10 cellular contexts compared by ENCODE assay signal in the genomic region with DNA sequence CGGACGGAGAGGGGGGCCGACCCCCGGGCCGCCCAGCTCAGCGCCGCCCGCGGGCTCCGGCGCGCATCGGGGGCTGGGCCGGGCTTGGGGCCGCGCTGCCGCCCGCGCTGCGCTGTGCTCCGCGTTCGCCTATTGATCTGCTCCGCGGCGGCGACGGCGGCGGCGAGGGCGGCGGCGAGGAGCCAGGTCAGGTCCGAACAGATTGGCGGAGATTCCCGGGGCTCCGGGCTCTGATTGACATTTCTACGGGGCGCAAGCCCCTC. TPM values are rescaled to one million over a fixed set of nuclear protein-coding genes. Genes with fewer than 3 reads are reported as not detected.
DNase-seq lines count a peak whose midpoint lies in the region; ATAC-seq, FAIRE-seq and TF ChIP-seq lines count a peak whose summit lies in the region.
"Had no signal": no experiment of that assay in that cellular context is flagged by ENCODE, and none has a peak within 500 bp of the region (broad histone marks: within the 10 kb centered on the region; RNA-seq: fewer than 3 reads in every experiment).

No MANE protein-coding gene starts in this region.

- H4K20me1 ChIP-seq in Karpas-422 (ENCODE audit: insufficient read depth, low read depth, low read length): no peaks in the 10 kb centered on the region

- no peak overlapping the region for H2AK5ac ChIP-seq in mesendoderm (ENCODE audit: low read length)

- no peak overlapping the region for H2BK5ac ChIP-seq in mesendoderm (ENCODE audit: low read length)

- H3K56ac ChIP-seq in mesendoderm (ENCODE audit: low read length): peak overlapping the region; percentile 86

- FAIRE-seq in frontal cortex (lab: Jason Lieb, UNC): no peak
- FAIRE-seq: G401.6 had no signal

- peak overlapping the region; percentile 73 for H3K18ac ChIP-seq in mesendoderm (ENCODE audit: low read length)

- H3K9me3 ChIP-seq in cardiac muscle cell (ENCODE audit: low read depth) (no peaks in the 10 kb centered on the region), breast epithelium (peaks cover 0 to 7% of the 10 kb centered on the region in 2 donors), upper lobe of right lung (no peaks in the 10 kb centered on the region), Karpas-422 (ENCODE audit: low read length) (no peaks in the 10 kb centered on the region)

- TF ChIP-seq CTCF in cardiac muscle cell (IDR thresholded peaks at IDR 0.05; ENCODE audit: low read depth, low read length): no peak
- TF ChIP-seq CTCF in breast epithelium (IDR thresholded peaks at IDR 0.05): no peak
- no peak for TF ChIP-seq CTCF in upper lobe of right lung (IDR thresholded peaks at IDR 0.05)

- intact Hi-C loops in left cardiac atrium (cut with DNase I): loop anchor here (10.0 kb wide), 3 partner anchors 219 to 649 kb away; a partner anchor contains a TSS
- intact Hi-C loops in breast epithelium (cut with DNase I; ENCODE audit: low total_unique reads): loop anchor here (10.0 kb wide), 2 partner anchors 271 to 391 kb away; no protein-coding TSS in a partner anchor
- intact Hi-C loops in upper lobe of right lung (cut with DNase I): no loop called here

- TF ChIP-seq POLR2A in breast epithelium (IDR thresholded peaks at IDR 0.05): no peak

- ATAC-seq in left cardiac atrium (no peak), upper lobe of right lung (no peak)

- H3K4me3 ChIP-seq in cardiac muscle cell (peak overlapping the region; percentile 99), breast epithelium (peak overlapping the region; percentile 80 to 99 (median 89)), mesendoderm (ENCODE audit: low read length) (peak overlapping the region; percentile 91), upper lobe of right lung (peak overlapping the region; percentile 60), Karpas-422 (ENCODE audit: low read length) (no peak overlapping the region)

- H3K9me2 ChIP-seq in Karpas-422 (replicated peaks; ENCODE audit: insufficient read depth, low read length): no peaks in the 10 kb centered on the region

- DNase-seq in cardiac muscle cell (ENCODE audit: low read depth in 1 of 2, low spot score in 1 of 2) (no peak), left cardiac atrium (no peak), breast epithelium (ENCODE audit: low spot score in 2 of 2) (no peak), mesendoderm (no peak), upper lobe of right lung (no peak), frontal cortex (ENCODE audit: low spot score in 2 of 2) (no peak), Karpas-422 (no peak)
- no peak for DNase-seq in stimulated activated CD4-positive, alpha-beta T cell treated with anti-CD3 and anti-CD28 coated beads, Interleukin-2, amount 100 ng/mL, for 24 hours
- DNase-seq: SHP77 treated with DMSO at 0.1 percent for 48 hours had no signal

- H4K8ac ChIP-seq in mesendoderm (ENCODE audit: low read depth, low read length): no peak overlapping the region

- H3K79me1 ChIP-seq in mesendoderm (ENCODE audit: low read length): no peaks in the 10 kb centered on the region

- no CpG with 5 or more reads among the region's 40 CpGs for WGBS in mesendoderm (ENCODE audit: extremely low coverage, insufficient coverage, low lambda C conversion rate)

- H3K4ac ChIP-seq in mesendoderm (ENCODE audit: low read depth, low read length): no peak overlapping the region

- peaks cover 24% of the 10 kb centered on the region for H3K36me3 ChIP-seq in cardiac muscle cell
- H3K36me3 ChIP-seq in breast epithelium: no peaks in the 10 kb centered on the region
- no peaks in the 10 kb centered on the region for H3K36me3 ChIP-seq in mesendoderm (ENCODE audit: control insufficient read depth, insufficient read depth, low read length)
- H3K36me3 ChIP-seq in upper lobe of right lung: no peaks in the 10 kb centered on the region
- H3K36me3 ChIP-seq in Karpas-422 (ENCODE audit: insufficient read depth, low read length): no peaks in the 10 kb centered on the region

- H4K5ac ChIP-seq in mesendoderm (ENCODE audit: low read length): no peak overlapping the region

- no peak overlapping the region for H3K23ac ChIP-seq in mesendoderm (ENCODE audit: low read length)

- H3K79me2 ChIP-seq in mesendoderm (ENCODE audit: control insufficient read depth, insufficient read depth, low read length) (no peaks in the 10 kb centered on the region), Karpas-422 (ENCODE audit: low read length) (no peaks in the 10 kb centered on the region)

- H3K27me3 ChIP-seq in cardiac muscle cell (peaks cover 5% of the 10 kb centered on the region), breast epithelium (no peaks in the 10 kb centered on the region), mesendoderm (ENCODE audit: insufficient read depth, low read length, poor library complexity) (peaks cover 52% of the 10 kb centered on the region), upper lobe of right lung (peaks cover 73% of the 10 kb centered on the region), Karpas-422 (ENCODE audit: low read length) (no peaks in the 10 kb centered on the region)

- peak overlapping the region; percentile 75 for H3K4me2 ChIP-seq in mesendoderm (ENCODE audit: low read length)
- H3K4me2 ChIP-seq in Karpas-422 (ENCODE audit: low read depth, low read length, poor library complexity, severe bottlenecking): no peak overlapping the region

- H3K9ac ChIP-seq in mesendoderm (ENCODE audit: low read length): peak overlapping the region; percentile 80
- no peak overlapping the region for H3K9ac ChIP-seq in Karpas-422 (ENCODE audit: low read length)

- no peak overlapping the region for H2BK120ac ChIP-seq in mesendoderm (ENCODE audit: low read depth, low read length)

- H2AFZ ChIP-seq in Karpas-422 (ENCODE audit: low read length): no peak overlapping the region

- peak overlapping the region; percentile 99 for H3K27ac ChIP-seq in cardiac muscle cell
- peak overlapping the region; percentile 97 to 100 for H3K27ac ChIP-seq in breast epithelium
- peak overlapping the region; percentile 84 for H3K27ac ChIP-seq in mesendoderm (ENCODE audit: low read depth, low read length)
- peak overlapping the region; percentile 81 for H3K27ac ChIP-seq in upper lobe of right lung
- H3K27ac ChIP-seq in Karpas-422 (ENCODE audit: low read length): no peak overlapping the region

- H2BK15ac ChIP-seq in mesendoderm (replicated peaks; ENCODE audit: low read depth): no peak overlapping the region

- peaks cover 10% of the 10 kb centered on the region for H3K4me1 ChIP-seq in cardiac muscle cell (ENCODE audit: low read depth)
- H3K4me1 ChIP-seq in breast epithelium: peaks cover 0 to 5% of the 10 kb centered on the region in 2 donors
- peaks cover 3% of the 10 kb centered on the region for H3K4me1 ChIP-seq in mesendoderm (ENCODE audit: control insufficient read depth, low read depth, low read length)
- peaks cover 19% of the 10 kb centered on the region for H3K4me1 ChIP-seq in upper lobe of right lung
- H3K4me1 ChIP-seq in Karpas-422 (ENCODE audit: low read length): no peaks in the 10 kb centered on the region

RNA-seq across cellular contexts. Expression of a gene that starts 0.6 kb away (rescaled TPM):
- total RNA-seq in cardiac muscle cell (207 and 209 TPM in 2 replicates), left cardiac atrium (1 to 10 TPM; 5.0 to 6.2 TPM), breast epithelium (100 to 1,000 TPM in 1 of 3 donors, 10 to 100 TPM in 2; 18.4 to 127 (median 56.7) TPM), upper lobe of right lung (89.2 TPM), frontal cortex (under 0.01 TPM)
- 190 and 212 TPM in 2 replicates for polyA plus RNA-seq in cardiac muscle cell
- 1.6 TPM for polyA plus RNA-seq in mesendoderm (2013, experiment 1 of 2)
- polyA plus RNA-seq in mesendoderm (2013, experiment 2 of 2): 2.3 TPM
- total RNA-seq in Karpas-422 (2014; rRNA removed; shearing (Covaris generic); ENCODE audit: low replicate concordance): not detected in 2 replicates
